Comparison of ENCODE assay signal across 19 cellular contexts in the genomic region with DNA sequence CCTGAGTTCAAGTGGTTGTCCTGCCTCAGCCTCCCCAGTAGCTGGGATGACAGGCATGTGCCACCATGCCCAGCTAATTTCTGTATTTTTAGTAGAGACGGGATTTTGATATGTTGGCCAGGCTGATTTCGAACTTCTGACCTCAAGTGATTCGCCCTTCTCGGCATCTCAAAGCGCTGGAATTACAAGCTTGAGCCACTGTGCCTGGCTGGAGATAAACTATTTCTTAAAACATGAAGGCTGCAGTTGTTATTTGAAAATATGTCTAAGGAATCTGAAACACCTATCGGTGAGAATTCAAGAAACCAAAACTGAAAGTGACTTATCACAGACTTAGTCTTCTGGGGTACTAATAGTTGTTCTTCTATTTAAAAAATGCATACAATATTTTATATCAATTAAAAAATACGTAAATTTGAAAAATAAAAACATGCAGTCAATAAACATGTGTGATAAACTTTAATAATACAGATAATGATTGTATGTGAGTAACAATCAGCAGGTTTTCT.
DNase-seq lines count a peak whose midpoint lies in the region; ATAC-seq and TF ChIP-seq lines count a peak whose summit lies in the region.
"Had no signal": no experiment of that assay in that cellular context is flagged by ENCODE, and none has a peak within 500 bp of the region (broad histone marks: within the 10 kb centered on the region; RNA-seq: fewer than 3 reads in every experiment).

No MANE protein-coding gene starts in this region.

- H3K9me3 Mint-ChIP-seq in activated T-cell treated with anti-CD3 and anti-CD28 coated beads, Interleukin-2, amount 50 U/mL, for 72 hours = no peaks in the 10 kb centered on the region
- H3K9me3 Mint-ChIP-seq in stimulated activated effector memory CD8-positive, alpha-beta T cell treated with anti-CD3 and anti-CD28 coated beads, Interleukin-12 subunit alpha, Interleukin-12 subunit beta, amount 100 ng/mL, for 72 hours = no peaks in the 10 kb centered on the region

- H3K9ac ChIP-seq in Loucy (ENCODE audit: low read depth, low read length, poor library complexity, severe bottlenecking) = peak overlapping the region; percentile 55

- peak overlapping the region; percentile 47 for H3K4me2 ChIP-seq in Loucy (ENCODE audit: low read depth, low read length, poor library complexity, severe bottlenecking)

- H3K36me3 Mint-ChIP-seq in activated T-cell treated with anti-CD3 and anti-CD28 coated beads, Interleukin-2, amount 50 U/mL, for 72 hours (ENCODE audit: insufficient read depth in 2 of 2) = no peaks in the 10 kb centered on the region
- no peaks in the 10 kb centered on the region for H3K36me3 Mint-ChIP-seq in stimulated activated effector memory CD8-positive, alpha-beta T cell treated with anti-CD3 and anti-CD28 coated beads, Interleukin-12 subunit alpha, Interleukin-12 subunit beta, amount 100 ng/mL, for 72 hours

- H3K4me1 Mint-ChIP-seq in activated T-cell treated with anti-CD3 and anti-CD28 coated beads, Interleukin-2, amount 50 U/mL, for 72 hours (ENCODE audit: low read depth) = peaks cover 31% of the 10 kb centered on the region
- peaks cover 5% of the 10 kb centered on the region for H3K4me1 Mint-ChIP-seq in stimulated activated effector memory CD8-positive, alpha-beta T cell treated with anti-CD3 and anti-CD28 coated beads, Interleukin-12 subunit alpha, Interleukin-12 subunit beta, amount 100 ng/mL, for 72 hours

- H3K27me3 Mint-ChIP-seq in activated T-cell treated with anti-CD3 and anti-CD28 coated beads, Interleukin-2, amount 50 U/mL, for 72 hours (ENCODE audit: low read depth) = no peaks in the 10 kb centered on the region

- no peak for TF ChIP-seq CTCF in Loucy (conservative IDR thresholded peaks at IDR 0.05; ENCODE audit: low read length)
- no peak for TF ChIP-seq CTCF in omental fat pad (IDR thresholded peaks at IDR 0.05)

- H3K4me1 ChIP-seq in Loucy (ENCODE audit: insufficient read depth, low read length, poor library complexity, severe bottlenecking) = peaks cover 63% of the 10 kb centered on the region
- H3K4me1 ChIP-seq: Caco-2 had no signal

- no peaks in the 10 kb centered on the region for H3K9me3 ChIP-seq in Loucy (ENCODE audit: insufficient read depth, low read depth, low read length)
- H3K9me3 ChIP-seq: Caco-2, mucosa of descending colon, ovary, transverse colon had no signal

- DNase-seq in activated T-cell treated with anti-CD3 and anti-CD28 coated beads, Interleukin-2, amount 50 U/mL, for 72 hours = no peak
- DNase-seq in activated T-cell treated with anti-CD3 and anti-CD28 coated beads, Interleukin-2, amount 50 U/mL, for 48 hours = no peak
- DNase-seq in amniotic epithelial cell (ENCODE audit: low read depth) (peak; percentile 18), omental fat pad (ENCODE audit: low spot score) (no peak)
- no peak for DNase-seq in stimulated activated effector memory CD8-positive, alpha-beta T cell treated with anti-CD3 and anti-CD28 coated beads, Interleukin-12 subunit alpha, Interleukin-12 subunit beta, amount 100 ng/mL, for 72 hours (ENCODE audit: low spot score in 2 of 2)
- DNase-seq: ACHN; activated CD4-positive, CD25-positive, alpha-beta regulatory T cell; Caco-2; HFFc6; hippocampal formation; KG1; mucosa of descending colon; NCI-H1417; NK-92 treated with Interleukin-12 subunit alpha and Interleukin-12 subunit beta, amount 100 ng/mL, for 24 hours; ovary; transverse colon had no signal

- H3F3A ChIP-seq in Loucy (ENCODE audit: low read depth) = no peaks in the 10 kb centered on the region

- no peaks in the 10 kb centered on the region for H3K79me2 ChIP-seq in Loucy (ENCODE audit: insufficient read depth, low read length)

- no peak overlapping the region for H2AFZ ChIP-seq in Loucy (ENCODE audit: low read length)

- peak overlapping the region; percentile 79 to 82 for H3K4me3 Mint-ChIP-seq in activated T-cell treated with anti-CD3 and anti-CD28 coated beads, Interleukin-2, amount 50 U/mL, for 72 hours
- peak overlapping the region; percentile 48 for H3K4me3 Mint-ChIP-seq in stimulated activated effector memory CD8-positive, alpha-beta T cell treated with anti-CD3 and anti-CD28 coated beads, Interleukin-12 subunit alpha, Interleukin-12 subunit beta, amount 100 ng/mL, for 72 hours
- H3K4me3 Mint-ChIP-seq: HFFc6 had no signal

- H3K27ac Mint-ChIP-seq in activated T-cell treated with anti-CD3 and anti-CD28 coated beads, Interleukin-2, amount 50 U/mL, for 72 hours = peak overlapping the region; percentile 90
- no peak overlapping the region for H3K27ac Mint-ChIP-seq in stimulated activated effector memory CD8-positive, alpha-beta T cell treated with anti-CD3 and anti-CD28 coated beads, Interleukin-12 subunit alpha, Interleukin-12 subunit beta, amount 100 ng/mL, for 72 hours
- H3K27ac Mint-ChIP-seq: HFFc6 had no signal

- H4K20me1 ChIP-seq in Loucy (ENCODE audit: insufficient read depth, low read length, poor library complexity, severe bottlenecking) = no peaks in the 10 kb centered on the region

- no peaks in the 10 kb centered on the region for H3K27me3 ChIP-seq in Loucy (ENCODE audit: insufficient read depth, low read length, poor library complexity, severe bottlenecking)
- H3K27me3 ChIP-seq: ovary, transverse colon had no signal

- H3K4me3 ChIP-seq in Loucy (ENCODE audit: low read length, poor library complexity, severe bottlenecking) = peak overlapping the region; percentile 0
- H3K4me3 ChIP-seq: mucosa of descending colon, ovary, transverse colon had no signal

- H3K36me3 ChIP-seq in Loucy (ENCODE audit: insufficient read depth, low read length) = no peaks in the 10 kb centered on the region
- H3K36me3 ChIP-seq: ovary, transverse colon had no signal

- ATAC-seq in activated T-cell treated with anti-CD3 and anti-CD28 coated beads, Interleukin-2, amount 50 U/mL, for 72 hours (replicated peaks in 1 of 2) = no peak
- ATAC-seq in stimulated activated effector memory CD8-positive, alpha-beta T cell treated with anti-CD3 and anti-CD28 coated beads, Interleukin-12 subunit alpha, Interleukin-12 subunit beta, amount 100 ng/mL, for 72 hours = no peak
- ATAC-seq in HG02642 (IDR thresholded peaks at IDR 0.05; ENCODE audit: poor library complexity, unreplicated experiment) (no peak), omental fat pad (ENCODE audit: low FRiP score) (no peak), HG03457 (IDR thresholded peaks at IDR 0.05; ENCODE audit: unreplicated experiment) (no peak)
- ATAC-seq: mucosa of descending colon had no signal

- H3K9me2 ChIP-seq in Loucy (replicated peaks; ENCODE audit: low read depth, low read length) = no peaks in the 10 kb centered on the region
